1 cellular context compared by ENCODE assay signal in the genomic region with DNA sequence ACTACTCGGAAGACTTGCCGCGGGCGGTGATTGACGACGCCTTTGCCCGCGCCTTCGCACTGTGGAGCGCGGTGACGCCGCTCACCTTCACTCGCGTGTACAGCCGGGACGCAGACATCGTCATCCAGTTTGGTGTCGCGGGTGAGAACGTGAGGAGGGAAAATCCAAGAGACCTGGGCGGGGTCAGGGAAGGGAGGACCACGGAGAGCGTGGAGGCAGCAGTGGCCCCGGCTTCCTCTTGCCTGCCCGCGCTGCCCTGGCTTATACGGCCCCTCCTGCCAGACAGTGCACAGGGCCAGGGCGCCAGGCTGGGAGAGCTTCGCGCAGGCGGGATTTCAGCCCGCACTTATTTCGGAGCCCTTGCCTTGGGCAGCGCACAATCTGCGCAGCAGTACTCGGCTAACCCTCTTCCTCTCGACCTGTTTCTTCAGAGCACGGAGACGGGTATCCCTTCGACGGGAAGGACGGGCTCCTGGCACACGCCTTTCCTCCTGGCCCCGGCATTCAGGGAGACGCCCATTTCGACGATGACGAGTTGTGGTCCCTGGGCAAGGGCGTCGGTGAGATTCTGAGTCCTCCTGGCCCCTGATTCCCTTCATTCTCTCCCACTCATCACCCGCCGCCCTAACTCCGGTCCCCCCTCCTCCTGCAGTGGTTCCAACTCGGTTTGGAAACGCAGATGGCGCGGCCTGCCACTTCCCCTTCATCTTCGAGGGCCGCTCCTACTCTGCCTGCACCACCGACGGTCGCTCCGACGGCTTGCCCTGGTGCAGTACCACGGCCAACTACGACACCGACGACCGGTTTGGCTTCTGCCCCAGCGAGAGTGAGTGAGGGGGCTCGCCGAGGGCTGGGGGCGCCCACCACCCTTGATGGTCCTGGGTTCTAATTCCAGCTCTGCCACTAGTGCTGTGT.
TF ChIP-seq lines count a peak whose summit lies in the region.

No MANE protein-coding gene starts in this region.

TF ChIP-seq in A549, 52 proteins besides CTCF, POLR2A, EP300 and RAD21 (continued from another document):
- TF ChIP-seq, protein P1, sequence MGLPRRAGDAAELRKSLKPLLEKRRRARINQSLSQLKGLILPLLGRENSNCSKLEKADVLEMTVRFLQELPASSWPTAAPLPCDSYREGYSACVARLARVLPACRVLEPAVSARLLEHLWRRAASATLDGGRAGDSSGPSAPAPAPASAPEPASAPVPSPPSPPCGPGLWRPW (IDR thresholded peaks at IDR 0.05) = no peak
- no peak for TF ChIP-seq ZNF302 (CRISPR knock-in tag; IDR thresholded peaks at IDR 0.05)
- TF ChIP-seq CHD4 (IDR thresholded peaks at IDR 0.05; ENCODE audit: borderline replicate concordance) = no peak
